Comparison of ENCODE assay signal across 12 cellular contexts in genomic region chr11:68542617-68543016, GRCh38.
DNase-seq lines count a peak whose midpoint lies in the region; FAIRE-seq and TF ChIP-seq lines count a peak whose summit lies in the region.
"Had no signal": no experiment of that assay in that cellular context is flagged by ENCODE, and none has a peak within 500 bp of the region (broad histone marks: within the 10 kb centered on the region; RNA-seq: fewer than 3 reads in every experiment).

No MANE protein-coding gene starts in this region.

- peak; percentile 70 for DNase-seq in AG04450 (ENCODE audit: low read depth, low spot score)
- peak; percentile 24 for DNase-seq in HTR-8/SVneo (ENCODE audit: insufficient read length, low spot score)
- peak; percentile 92 for DNase-seq in choroid plexus epithelial cell (ENCODE audit: low read depth)
- no peak for DNase-seq in stimulated activated CD4-positive, alpha-beta T cell treated with anti-CD3 and anti-CD28 coated beads, Interleukin-15, amount 100 ng/mL, for 24 hours
- no peak for DNase-seq in activated CD4-positive, alpha-beta T cell treated with anti-CD3 and anti-CD28 coated beads for 48 hours
- DNase-seq in T-helper 2 cell: no peak
- no peak for DNase-seq in H4 (ENCODE audit: low spot score)
- DNase-seq: NCI-H82, retina had no signal

- POLR2A ChIA-PET in AG04450 (lab: Yijun Ruan, JAX): interaction anchor here (1.1 kb wide), 1 partner anchor 82 kb away, joined by 4 read pairs; the partner anchor contains the start of gene PPP6R3

- H3K27me3 ChIP-seq in AG04450 (ENCODE audit: control insufficient read depth, insufficient read depth, low read length): no peaks in the 10 kb centered on the region
- H3K27me3 ChIP-seq in muscle layer of colon (ENCODE audit: control insufficient read depth in 1 of 2, insufficient read depth in 2 of 2, low read length in 2 of 2): no peaks in the 10 kb centered on the region

- H3K4me3 ChIP-seq in AG04450 (ENCODE audit: low read depth, low read length): no peak overlapping the region
- no peak overlapping the region for H3K4me3 ChIP-seq in choroid plexus epithelial cell (ENCODE audit: low read depth, low read length)
- H3K4me3 ChIP-seq in muscle layer of colon (ENCODE audit: low read depth in 1 of 2, low read length in 2 of 2): no peak overlapping the region

- no peaks in the 10 kb centered on the region for H3K9me3 ChIP-seq in AG04450 (ENCODE audit: control insufficient read depth, insufficient read depth, low read length)
- H3K9me3 ChIP-seq in muscle layer of colon (ENCODE audit: low read length): no peaks in the 10 kb centered on the region

- no peak for FAIRE-seq in HTR-8/SVneo (lab: Jason Lieb, UNC)
- FAIRE-seq: D721Med, TTC549 had no signal

- TF ChIP-seq CTCF in AG04450 (IDR thresholded peaks at IDR 0.05; ENCODE audit: low read depth, low read length) (no peak), choroid plexus epithelial cell (conservative IDR thresholded peaks at IDR 0.05; ENCODE audit: low read depth, low read length) (no peak)

- H3K9ac ChIP-seq in muscle layer of colon (ENCODE audit: low read length): no peak overlapping the region

- H3K36me3 ChIP-seq in muscle layer of colon (ENCODE audit: insufficient read depth, low read length): peaks cover 14% of the 10 kb centered on the region

- H3K4me1 ChIP-seq in muscle layer of colon (ENCODE audit: insufficient read depth, low read length): peaks cover 45% of the 10 kb centered on the region

- peak overlapping the region; percentile 78 for H3K27ac ChIP-seq in AG04450 (ENCODE audit: low read depth, low read length)
- peak overlapping the region; percentile 22 for H3K27ac ChIP-seq in muscle layer of colon (ENCODE audit: low read depth, low read length)

- CTCF ChIA-PET in AG04450 (lab: Charles Lee): no interaction called here

Comparison
In these comparisons a context has a peak if more than half of its experiments do, and no peak if none do; other contexts are left out.
1. DNase-seq: peak in AG04450 (single experiment), HTR-8/SVneo (single experiment) and choroid plexus epithelial cell (single experiment); none in stimulated activated CD4-positive, alpha-beta T cell treated with anti-CD3 and anti-CD28 coated beads, Interleukin-15, amount 100 ng/mL, for 24 hours (single experiment), activated CD4-positive, alpha-beta T cell treated with anti-CD3 and anti-CD28 coated beads for 48 hours (single experiment), T-helper 2 cell (0 of 5) and H4 (single experiment).